In genomic region chr19:47324502-47324901, GRCh38 we compare ENCODE assay signal across 15 cellular contexts. TPM values are rescaled to one million over a fixed set of nuclear protein-coding genes. Genes with fewer than 3 reads are reported as not detected.
DNase-seq lines count a peak whose midpoint lies in the region; TF ChIP-seq lines count a peak whose summit lies in the region.
"Had no signal": no experiment of that assay in that cellular context is flagged by ENCODE, and none has a peak within 500 bp of the region (broad histone marks: within the 10 kb centered on the region; RNA-seq: fewer than 3 reads in every experiment).

No MANE protein-coding gene starts in this region.

- peak overlapping the region in 7 of 8 donors; percentile 54 to 86 (median 80) for H3K27ac ChIP-seq in spleen
- H3K27ac ChIP-seq: foreskin keratinocyte had no signal

- peak overlapping the region in 1 of 8 donors; percentile 55 for H3K4me3 ChIP-seq in spleen

- H3K9me3 ChIP-seq in spleen = peaks cover 0 to 5% (median 0%) of the 10 kb centered on the region in 8 donors
- H3K9me3 ChIP-seq: SK-N-SH had no signal

- TF ChIP-seq CTCF in spleen (IDR thresholded peaks at IDR 0.05 in 8 of 11, conservative IDR thresholded peaks at IDR 0.05 in 3 of 11) = no peak

- peaks cover 0 to 37% (median 6%) of the 10 kb centered on the region in 7 donors for H3K27me3 ChIP-seq in spleen (replicated peaks in 1 of 7)
- H3K27me3 ChIP-seq: foreskin keratinocyte had no signal

- 30 to 45% (median 36%) methylated on average over 9 of the region's 9 CpGs for WGBS in spleen, 5 donors

- H3K4me1 ChIP-seq in spleen = peaks cover 0 to 29% (median 8%) of the 10 kb centered on the region in 6 donors
- H3K4me1 ChIP-seq: foreskin keratinocyte had no signal

- DNase-seq in HT1080 (ENCODE audit: low read depth) (peak; percentile 81), UCSD-AML1 (lab: John Stamatoyannopoulos, UW; ENCODE audit: unreplicated experiment) (peak; percentile 63), iPS-NIHi11 (ENCODE audit: low spot score) (peak; percentile 24), spleen (peak; percentile 84), NCI-H146 treated with DMSO at 0.1 percent for 48 hours (lab: John Stamatoyannopoulos, UW; ENCODE audit: unreplicated experiment) (no peak), NCI-H2029 treated with DMSO at 0.1 percent for 48 hours (lab: John Stamatoyannopoulos, UW) (no peak), NCI-H2081 (lab: John Stamatoyannopoulos, UW) (no peak), EL (no peak)
- DNase-seq: activated naive CD4-positive, alpha-beta T cell treated with anti-CD3 and anti-CD28 coated beads, Interleukin-2, amount 10 ng/mL, durations not matched to agents 7 days and 5 days; foreskin keratinocyte; HFFc6; mammary epithelial cell; NCI-H69 had no signal

- peaks cover 0 to 23% (median 2%) of the 10 kb centered on the region in 6 donors for H3K36me3 ChIP-seq in spleen

- TF ChIP-seq POLR2A in spleen (IDR thresholded peaks at IDR 0.05) = no peak

- intact Hi-C loops in spleen (cut with DNase I; ENCODE audit: low total_unique reads) = no loop called here

RNA-seq across cellular contexts. Expression of gene C5AR2, which starts 7.5 kb away (rescaled TPM):
- 0.30 TPM in 1 of 2 replicates, not detected in the other for total RNA-seq in HT1080 (2014; rRNA removed; shearing (Covaris generic))
- polyA plus RNA-seq in HT1080 (2015; cell fraction: cytosol; rRNA removed) = 0.01 TPM in 1 of 2 replicates, not detected in the other
- not detected in 2 replicates for polyA plus RNA-seq in HT1080 (2015; cell fraction: nucleus; rRNA removed)
- 10 to 100 TPM; 24.7 to 55.7 (median 28.3) TPM for total RNA-seq in spleen
- 1 to 10 TPM; 1.3 to 2.7 (median 1.5) TPM for polyA plus RNA-seq in spleen
- total RNA-seq: foreskin keratinocyte had no signal
- polyA plus RNA-seq: foreskin keratinocyte, SK-N-SH had no signal

RNA-seq across cellular contexts. Expression of gene C5AR1, which starts 14.8 kb away (rescaled TPM):
- 0.03 TPM in 1 of 2 replicates, not detected in the other for total RNA-seq in HT1080 (2014; rRNA removed; shearing (Covaris generic))
- polyA plus RNA-seq in HT1080 (2015; cell fraction: cytosol; rRNA removed) = 0.54 and 0.64 TPM in 2 replicates
- polyA plus RNA-seq in HT1080 (2015; cell fraction: nucleus; rRNA removed) = 0.41 and 0.62 TPM in 2 replicates
- total RNA-seq in spleen = 100 to 1,000 TPM in 1 of 7 donors, 10 to 100 TPM in 6; 33.1 to 124 (median 64.0) TPM
- polyA plus RNA-seq in spleen = 1 to 10 TPM; 4.0 to 9.4 (median 4.6) TPM
- total RNA-seq: M059J had no signal
- polyA plus RNA-seq: foreskin keratinocyte had no signal

RNA-seq across cellular contexts. Expression of gene DHX34, which starts 24.6 kb away (rescaled TPM):
- 25.9 and 26.8 TPM in 2 replicates for total RNA-seq in HT1080 (2014; rRNA removed; shearing (Covaris generic))
- polyA plus RNA-seq in HT1080 (2015; cell fraction: cytosol; rRNA removed) = 17.3 and 17.7 TPM in 2 replicates
- polyA plus RNA-seq in HT1080 (2015; cell fraction: nucleus; rRNA removed) = 53.4 and 57.7 TPM in 2 replicates
- total RNA-seq in spleen = 10 to 100 TPM; 19.5 to 34.8 (median 27.0) TPM
- 10 to 100 TPM in 2 of 3 donors, 1 to 10 TPM in 1; 8.4 to 18.5 (median 13.1) TPM for polyA plus RNA-seq in spleen

RNA-seq across cellular contexts. Expression of gene INAFM1, which starts 49.8 kb away (rescaled TPM):
- 1.5 and 4.0 TPM in 2 replicates for total RNA-seq in HT1080 (2014; rRNA removed; shearing (Covaris generic))
- polyA plus RNA-seq in HT1080 (2015; cell fraction: cytosol; rRNA removed) = 2.9 and 3.6 TPM in 2 replicates
- polyA plus RNA-seq in HT1080 (2015; cell fraction: nucleus; rRNA removed) = 4.4 and 6.0 TPM in 2 replicates
- total RNA-seq in spleen = 10 to 100 TPM in 4 of 7 donors, 1 to 10 TPM in 3; 3.9 to 19.8 (median 13.8) TPM
- 10 to 100 TPM in 2 of 3 donors, 1 to 10 TPM in 1; 8.1 to 12.9 (median 11.3) TPM for polyA plus RNA-seq in spleen

Comparison
In these comparisons a context has a peak if more than half of its experiments do, and no peak if none do; other contexts are left out.
1. DNase-seq: peak in HT1080 (single experiment), UCSD-AML1 (single experiment), iPS-NIHi11 (single experiment) and spleen (single experiment); none in NCI-H146 treated with DMSO at 0.1 percent for 48 hours (single experiment), NCI-H2029 treated with DMSO at 0.1 percent for 48 hours (single experiment), NCI-H2081 (0 of 2) and EL (single experiment).
2. RNA of gene C5AR2, which starts 7.5 kb away (total RNA-seq): 24.7 to 55.7 TPM in spleen; 0.30 TPM in HT1080; every median in the first group is over 10 times any median in the second.
3. RNA of gene C5AR1, which starts 14.8 kb away (total RNA-seq): 33.1 to 124 TPM in spleen; 0.03 TPM in HT1080; every median in the first group is over 10 times any median in the second.